In genomic region chr5:181245427-181246275, GRCh38 we compare ENCODE assay signal across 7 cellular contexts. TPM values are rescaled to one million over a fixed set of nuclear protein-coding genes. Genes with fewer than 3 reads are reported as not detected.
DNase-seq lines count a peak whose midpoint lies in the region; ATAC-seq, FAIRE-seq and TF ChIP-seq lines count a peak whose summit lies in the region.

No MANE protein-coding gene starts in this region.

- no peak for FAIRE-seq in HTR-8/SVneo (lab: Jason Lieb, UNC)

- peaks cover 66% of the 10 kb centered on the region for H3K4me1 Mint-ChIP-seq in chondrocyte (ENCODE audit: low read depth)
- H3K4me1 Mint-ChIP-seq in naive thymus-derived CD8-positive, alpha-beta T cell: peaks cover 40 to 90% (median 82%) of the 10 kb centered on the region in 4 donors

- DNase-seq in GM20000 (ENCODE audit: low spot score): peak; percentile 7
- peak; percentile 19 for DNase-seq in HTR-8/SVneo (ENCODE audit: insufficient read length, low spot score)
- DNase-seq in chondrocyte (ENCODE audit: low spot score): no peak
- DNase-seq in naive thymus-derived CD8-positive, alpha-beta T cell: no peak
- DNase-seq in iPS-NIHi7 (ENCODE audit: extremely low spot score): no peak
- DNase-seq in medulla oblongata (ENCODE audit: extremely low spot score): no peak

- H3K27ac Mint-ChIP-seq in chondrocyte (ENCODE audit: unreplicated experiment): peak overlapping the region; percentile 97
- H3K27ac Mint-ChIP-seq in naive thymus-derived CD8-positive, alpha-beta T cell: peak overlapping the region; percentile 94 to 99 (median 96)

- no peaks in the 10 kb centered on the region for H3K9me3 Mint-ChIP-seq in chondrocyte (ENCODE audit: low read depth)
- no peaks in the 10 kb centered on the region for H3K9me3 Mint-ChIP-seq in naive thymus-derived CD8-positive, alpha-beta T cell

- ATAC-seq in naive thymus-derived CD8-positive, alpha-beta T cell: no peak
- no peak for ATAC-seq in HG03565 (IDR thresholded peaks at IDR 0.05; ENCODE audit: unreplicated experiment)

- peak overlapping the region; percentile 94 for H3K4me3 Mint-ChIP-seq in chondrocyte (ENCODE audit: unreplicated experiment)
- H3K4me3 Mint-ChIP-seq in naive thymus-derived CD8-positive, alpha-beta T cell: peak overlapping the region; percentile 88 to 99 (median 94)

- peaks cover 16% of the 10 kb centered on the region for H3K36me3 Mint-ChIP-seq in chondrocyte (ENCODE audit: low read depth)
- H3K36me3 Mint-ChIP-seq in naive thymus-derived CD8-positive, alpha-beta T cell: peaks cover 3 to 30% (median 6%) of the 10 kb centered on the region in 3 donors

- TF ChIP-seq CTCF in GM20000 (IDR thresholded peaks at IDR 0.05; ENCODE audit: extremely low read depth, missing control alignments) (no peak), chondrocyte (IDR thresholded peaks at IDR 0.05) (no peak)

- POLR2A ChIA-PET in naive thymus-derived CD8-positive, alpha-beta T cell (lab: Charles Lee): interaction anchor here (1.3 to 15.4 kb wide), 6 partner anchors 13 to 62 kb away, joined by 4 to 284 read pairs (median 46); partner anchors contain the start of genes TRIM41 and TRIM52

- H3K27me3 Mint-ChIP-seq in chondrocyte (ENCODE audit: low read depth): no peaks in the 10 kb centered on the region
- H3K27me3 Mint-ChIP-seq in naive thymus-derived CD8-positive, alpha-beta T cell: no peaks in the 10 kb centered on the region

RNA-seq across cellular contexts. Expression of gene RACK1, which starts 1.9 kb away (rescaled TPM):
- 995 to 1,189 TPM (median 1,167 TPM) in 3 replicates for total RNA-seq in chondrocyte
- 1,000 to 10,000 TPM; 2,236 to 2,371 TPM for total RNA-seq in naive thymus-derived CD8-positive, alpha-beta T cell
- 1,000 to 10,000 TPM; 2,449 to 2,566 (median 2,565) TPM for polyA plus RNA-seq in naive thymus-derived CD8-positive, alpha-beta T cell

RNA-seq across cellular contexts. Expression of gene TRIM52, which starts 15.3 kb away (rescaled TPM):
- 7.2 to 12.7 TPM (median 8.3 TPM) in 3 replicates for total RNA-seq in chondrocyte
- total RNA-seq in naive thymus-derived CD8-positive, alpha-beta T cell: 10 to 100 TPM; 62.7 to 64.2 TPM
- polyA plus RNA-seq in naive thymus-derived CD8-positive, alpha-beta T cell: 10 to 100 TPM; 23.6 to 36.3 (median 32.8) TPM

RNA-seq across cellular contexts. Expression of gene TRIM41, which starts 22.6 kb away (rescaled TPM):
- total RNA-seq in chondrocyte: 17.9 to 24.3 TPM (median 19.3 TPM) in 3 replicates
- total RNA-seq in naive thymus-derived CD8-positive, alpha-beta T cell: 10 to 100 TPM; 33.3 to 40.7 TPM
- polyA plus RNA-seq in naive thymus-derived CD8-positive, alpha-beta T cell: 1 to 10 TPM; 1.1 to 2.6 (median 1.6) TPM

RNA-seq across cellular contexts. Expression of gene TRIM7, which starts 40.7 kb away (rescaled TPM):
- 4.2 to 8.1 TPM (median 5.7 TPM) in 3 replicates for total RNA-seq in chondrocyte
- total RNA-seq in naive thymus-derived CD8-positive, alpha-beta T cell: 1 to 10 TPM; 3.7 to 4.2 TPM
- under 1 TPM in 1 of 3 donors, not detected in 2; 0.40 TPM for polyA plus RNA-seq in naive thymus-derived CD8-positive, alpha-beta T cell

Comparison
In these comparisons a context has a peak if more than half of its experiments do, and no peak if none do; other contexts are left out.
1. DNase-seq: peak in GM20000 (single experiment) and HTR-8/SVneo (single experiment); none in chondrocyte (single experiment), naive thymus-derived CD8-positive, alpha-beta T cell (0 of 10), iPS-NIHi7 (single experiment) and medulla oblongata (single experiment).